12 cellular contexts compared by ENCODE assay signal in the genomic region with DNA sequence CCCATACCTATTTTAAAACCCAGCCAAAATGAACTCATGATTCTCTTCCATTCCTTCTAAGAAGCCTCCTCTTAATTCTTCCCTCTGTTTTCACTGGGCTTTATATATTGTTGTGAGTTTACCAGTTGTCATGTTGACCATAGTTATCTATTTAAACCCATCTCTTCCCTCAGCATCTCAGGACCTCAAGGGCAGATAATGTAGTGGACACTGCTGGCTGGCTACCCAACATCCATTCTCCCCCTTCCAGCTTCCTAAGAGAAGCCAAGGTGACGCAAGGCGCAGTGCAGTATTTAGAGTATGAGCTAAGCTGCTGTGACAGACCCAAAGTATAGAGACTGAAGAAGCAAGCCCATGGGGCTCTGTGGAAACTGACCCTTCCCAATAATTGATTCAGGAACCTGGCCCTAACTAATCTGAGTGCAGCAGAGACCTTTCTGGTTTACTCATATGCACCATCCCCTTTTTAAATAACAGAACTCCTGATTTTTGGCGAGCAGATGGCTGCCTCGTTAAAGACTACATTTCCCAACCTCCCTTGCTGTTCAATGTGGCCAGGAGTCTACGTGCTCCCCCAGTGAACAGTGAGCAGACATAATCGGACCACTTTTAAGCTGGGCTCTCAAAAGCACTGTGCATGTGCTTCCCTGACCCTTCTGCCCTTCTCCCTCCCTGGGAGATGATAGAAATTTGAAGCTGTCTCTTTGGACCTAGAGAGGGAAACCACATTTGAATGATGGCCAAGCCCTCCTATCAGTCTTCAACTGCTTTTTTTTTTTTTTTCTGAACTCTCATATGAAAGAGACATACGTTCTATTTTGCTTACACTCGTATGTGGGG. TPM values are rescaled to one million over a fixed set of nuclear protein-coding genes. Genes with fewer than 3 reads are reported as not detected.
DNase-seq lines count a peak whose midpoint lies in the region; ATAC-seq and TF ChIP-seq lines count a peak whose summit lies in the region.
"Had no signal": no experiment of that assay in that cellular context is flagged by ENCODE, and none has a peak within 500 bp of the region (broad histone marks: within the 10 kb centered on the region; RNA-seq: fewer than 3 reads in every experiment).

No MANE protein-coding gene starts in this region.

- no peaks in the 10 kb centered on the region for H3K36me3 ChIP-seq in SK-N-SH (replicated peaks in 1 of 2; ENCODE audit: control insufficient read depth in 1 of 2, insufficient read depth in 2 of 2, low read length in 1 of 2)
- H3K36me3 ChIP-seq: BE2C had no signal

- no peaks in the 10 kb centered on the region for H3K27me3 ChIP-seq in SK-N-SH (ENCODE audit: insufficient read depth)
- H3K27me3 ChIP-seq: BE2C had no signal

- H3K27me3 Mint-ChIP-seq in stimulated activated naive CD8-positive, alpha-beta T cell treated with anti-CD3 and anti-CD28 coated beads, Interleukin-15, amount 100 ng/mL, for 72 hours = peaks cover 6% of the 10 kb centered on the region
- H3K27me3 Mint-ChIP-seq in type B pancreatic cell = no peaks in the 10 kb centered on the region

- H3K4me3 ChIP-seq in SK-N-SH (ENCODE audit: low read depth in 2 of 2, low read length in 1 of 2) = no peak overlapping the region

- TF ChIP-seq CTCF in SK-N-SH (IDR thresholded peaks at IDR 0.05) = no peak
- TF ChIP-seq CTCF in type B pancreatic cell (conservative IDR thresholded peaks at IDR 0.05) = no peak

- H3K9ac ChIP-seq in SK-N-SH = peak overlapping the region; percentile 77

- no peaks in the 10 kb centered on the region for H3K9me2 ChIP-seq in SK-N-SH

- no peak for DNase-seq in stimulated activated naive CD8-positive, alpha-beta T cell treated with anti-CD3 and anti-CD28 coated beads, Interleukin-15, amount 100 ng/mL, for 72 hours
- no peak for DNase-seq in stimulated activated naive CD8-positive, alpha-beta T cell treated with anti-CD3 and anti-CD28 coated beads, Interleukin-15, Interleukin-2, amounts not matched to agents 100 U/mL and 50 U/mL, for 24 hours
- DNase-seq in SK-N-SH (no peak), glomerular visceral epithelial cell (ENCODE audit: extremely low spot score) (peak; percentile 41), type B pancreatic cell (ENCODE audit: extremely low spot score, unreplicated experiment) (no peak), iPS-NIHi7 (ENCODE audit: extremely low spot score) (no peak), retina (no peak)
- DNase-seq: activated CD8-positive, alpha-beta memory T cell treated with anti-CD3 and anti-CD28 coated beads, Interleukin-2, amount 50 U/mL, for 48 hours; BE2C; NCI-H187 treated with DMSO at 0.1 percent for 48 hours had no signal

- peak overlapping the region; percentile 75 for H2AFZ ChIP-seq in SK-N-SH (ENCODE audit: low read depth)

- no peaks in the 10 kb centered on the region for H3K36me3 Mint-ChIP-seq in type B pancreatic cell

- WGBS in SK-N-SH (ENCODE audit: low lambda C conversion rate) = 73% methylated on average over 8 of the region's 8 CpGs

- H4K20me1 ChIP-seq in SK-N-SH (ENCODE audit: insufficient read depth) = no peaks in the 10 kb centered on the region

- no peak overlapping the region for H3K4me3 Mint-ChIP-seq in stimulated activated naive CD8-positive, alpha-beta T cell treated with anti-CD3 and anti-CD28 coated beads, Interleukin-15, amount 100 ng/mL, for 72 hours
- H3K4me3 Mint-ChIP-seq in type B pancreatic cell = no peak overlapping the region
- H3K4me3 Mint-ChIP-seq: dendritic cell treated with granulocyte-macrophage colony-stimulating factor and Interleukin-4, amounts not matched to agents 40 ng/mL and 50 ng/mL, for 4 days had no signal

- peaks cover 5 to 47% of the 10 kb centered on the region in 2 experiments; a peak in 3 of 4 replicates for H3K4me1 ChIP-seq in SK-N-SH (ENCODE audit: control insufficient read depth in 1 of 2, insufficient read depth in 2 of 2, low read depth in 1 of 2, low read length in 1 of 2)
- H3K4me1 ChIP-seq: BE2C had no signal

- peaks cover 11% of the 10 kb centered on the region for H3K4me1 Mint-ChIP-seq in stimulated activated naive CD8-positive, alpha-beta T cell treated with anti-CD3 and anti-CD28 coated beads, Interleukin-15, amount 100 ng/mL, for 72 hours
- H3K4me1 Mint-ChIP-seq in type B pancreatic cell (ENCODE audit: unreplicated experiment) = peaks cover 34% of the 10 kb centered on the region

- CTCF ChIA-PET in SK-N-SH (lab: Yijun Ruan, JAX) = interaction anchor here (1.0 to 2.6 kb wide), 6 partner anchors 9 to 66 kb away, joined by 3 to 12 read pairs (median 8); a partner anchor contains a TSS

- peaks cover 32% of the 10 kb centered on the region for H3F3A ChIP-seq in SK-N-SH (replicated peaks; ENCODE audit: insufficient read depth)

- no peaks in the 10 kb centered on the region for H3K9me3 Mint-ChIP-seq in stimulated activated naive CD8-positive, alpha-beta T cell treated with anti-CD3 and anti-CD28 coated beads, Interleukin-15, amount 100 ng/mL, for 72 hours
- no peaks in the 10 kb centered on the region for H3K9me3 Mint-ChIP-seq in type B pancreatic cell
- H3K9me3 Mint-ChIP-seq: dendritic cell treated with granulocyte-macrophage colony-stimulating factor and Interleukin-4, amounts not matched to agents 40 ng/mL and 50 ng/mL, for 4 days had no signal

- H3K4me2 ChIP-seq in SK-N-SH = peak overlapping the region; percentile 49; the same call in 1 of the 2 replicates

- no peaks in the 10 kb centered on the region for H3K9me3 ChIP-seq in SK-N-SH
- H3K9me3 ChIP-seq: BE2C had no signal

- ATAC-seq in stimulated activated naive CD8-positive, alpha-beta T cell treated with anti-CD3 and anti-CD28 coated beads, Interleukin-15, amount 100 ng/mL, for 72 hours = no peak
- ATAC-seq in stimulated activated naive CD8-positive, alpha-beta T cell treated with anti-CD3 and anti-CD28 coated beads, Interleukin-15, Interleukin-2, amounts not matched to agents 100 U/mL and 50 U/mL, for 24 hours = no peak
- ATAC-seq in HG03108 (IDR thresholded peaks at IDR 0.05; ENCODE audit: unreplicated experiment) = no peak

- no peak for TF ChIP-seq RAD21 in SK-N-SH (IDR thresholded peaks at IDR 0.05; ENCODE audit: low read length)

- POLR2A ChIA-PET in SK-N-SH (lab: Yijun Ruan, JAX) = no interaction called here

- no peak for TF ChIP-seq EP300 in SK-N-SH (IDR thresholded peaks at IDR 0.05; ENCODE audit: borderline replicate concordance in 1 of 2, low read depth in 1 of 2, low read length in 1 of 2)

- H3K27ac ChIP-seq in SK-N-SH (ENCODE audit: low read depth in 2 of 2, low read length in 1 of 2) = peak overlapping the region; percentile 3 to 100; a peak in 3 of 4 replicates

- H3K79me2 ChIP-seq in SK-N-SH (ENCODE audit: insufficient read depth) = 0 out of 2 replicates have a peak, but pooled peaks cover 4% of the 10 kb centered on the region

- peak overlapping the region; percentile 40 to 50 for H3K27ac Mint-ChIP-seq in stimulated activated naive CD8-positive, alpha-beta T cell treated with anti-CD3 and anti-CD28 coated beads, Interleukin-15, amount 100 ng/mL, for 72 hours
- H3K27ac Mint-ChIP-seq in type B pancreatic cell = peak overlapping the region; percentile 89
- H3K27ac Mint-ChIP-seq: dendritic cell treated with granulocyte-macrophage colony-stimulating factor and Interleukin-4, amounts not matched to agents 40 ng/mL and 50 ng/mL, for 4 days had no signal

TF ChIP-seq in SK-N-SH, 30 proteins besides CTCF, POLR2A, EP300 and RAD21 (continues in another document):
- TF ChIP-seq FOXM1 (IDR thresholded peaks at IDR 0.05; ENCODE audit: low read depth) = no peak
- peak; percentile 69; the same call in 1 of the 2 replicates for TF ChIP-seq YY1 (IDR thresholded peaks at IDR 0.05; ENCODE audit: low read depth)
- no peak for TF ChIP-seq TAF1 (IDR thresholded peaks at IDR 0.05; ENCODE audit: borderline replicate concordance, low read depth, low read length)
- TF ChIP-seq, protein P1, sequence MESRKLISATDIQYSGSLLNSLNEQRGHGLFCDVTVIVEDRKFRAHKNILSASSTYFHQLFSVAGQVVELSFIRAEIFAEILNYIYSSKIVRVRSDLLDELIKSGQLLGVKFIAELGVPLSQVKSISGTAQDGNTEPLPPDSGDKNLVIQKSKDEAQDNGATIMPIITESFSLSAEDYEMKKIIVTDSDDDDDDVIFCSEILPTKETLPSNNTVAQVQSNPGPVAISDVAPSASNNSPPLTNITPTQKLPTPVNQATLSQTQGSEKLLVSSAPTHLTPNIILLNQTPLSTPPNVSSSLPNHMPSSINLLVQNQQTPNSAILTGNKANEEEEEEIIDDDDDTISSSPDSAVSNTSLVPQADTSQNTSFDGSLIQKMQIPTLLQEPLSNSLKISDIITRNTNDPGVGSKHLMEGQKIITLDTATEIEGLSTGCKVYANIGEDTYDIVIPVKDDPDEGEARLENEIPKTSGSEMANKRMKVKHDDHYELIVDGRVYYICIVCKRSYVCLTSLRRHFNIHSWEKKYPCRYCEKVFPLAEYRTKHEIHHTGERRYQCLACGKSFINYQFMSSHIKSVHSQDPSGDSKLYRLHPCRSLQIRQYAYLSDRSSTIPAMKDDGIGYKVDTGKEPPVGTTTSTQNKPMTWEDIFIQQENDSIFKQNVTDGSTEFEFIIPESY (IDR thresholded peaks at IDR 0.05; ENCODE audit: borderline replicate concordance, low read depth) = no peak
- TF ChIP-seq, protein P2, sequence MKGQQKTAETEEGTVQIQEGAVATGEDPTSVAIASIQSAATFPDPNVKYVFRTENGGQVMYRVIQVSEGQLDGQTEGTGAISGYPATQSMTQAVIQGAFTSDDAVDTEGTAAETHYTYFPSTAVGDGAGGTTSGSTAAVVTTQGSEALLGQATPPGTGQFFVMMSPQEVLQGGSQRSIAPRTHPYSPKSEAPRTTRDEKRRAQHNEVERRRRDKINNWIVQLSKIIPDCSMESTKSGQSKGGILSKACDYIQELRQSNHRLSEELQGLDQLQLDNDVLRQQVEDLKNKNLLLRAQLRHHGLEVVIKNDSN (IDR thresholded peaks at IDR 0.05; ENCODE audit: borderline replicate concordance, low read depth) = no peak
- TF ChIP-seq TCF12 (IDR thresholded peaks at IDR 0.05) = no peak
- no peak for TF ChIP-seq NRF1 (IDR thresholded peaks at IDR 0.05; ENCODE audit: low read depth, low read length)
- TF ChIP-seq POLR2AphosphoS5 (IDR thresholded peaks at IDR 0.05; ENCODE audit: low read depth, low read length) = no peak
- no peak for TF ChIP-seq ELF1 (IDR thresholded peaks at IDR 0.05)
- TF ChIP-seq JUND (IDR thresholded peaks at IDR 0.05) = no peak
- TF ChIP-seq FOSL2 (IDR thresholded peaks at IDR 0.05; ENCODE audit: borderline replicate concordance, low read depth) = no peak
- no peak for TF ChIP-seq RCOR1 (IDR thresholded peaks at IDR 0.05; ENCODE audit: low read length)
- TF ChIP-seq SIN3A (IDR thresholded peaks at IDR 0.05; ENCODE audit: borderline replicate concordance, low read depth, low read length) = no peak

RNA-seq across cellular contexts. Expression of a gene that starts 28.1 kb away (rescaled TPM):
- 5.6 and 14.0 TPM in 2 replicates for polyA plus RNA-seq in SK-N-SH (2012; rRNA removed)
- polyA plus RNA-seq in SK-N-SH (2012; cell fraction: cytosol; rRNA removed) = 9.9 and 13.3 TPM in 2 replicates
- polyA plus RNA-seq in SK-N-SH (2012; cell fraction: nucleus; rRNA removed) = 14.7 and 17.4 TPM in 2 replicates
- 9.8 and 20.8 TPM in 2 replicates for total RNA-seq in type B pancreatic cell (ENCODE audit: low replicate concordance)
